Comparison of ENCODE assay signal across 8 cellular contexts in genomic region chr7:152434511-152435383, GRCh38. TPM values are rescaled to one million over a fixed set of nuclear protein-coding genes. Genes with fewer than 3 reads are reported as not detected.
A peak's percentile ranks its signal among the peaks of the same experiment; 100 is the strongest.
DNase-seq lines count a peak whose midpoint lies in the region; ATAC-seq and TF ChIP-seq lines count a peak whose summit lies in the region.
"Not testable (repeated sequence)": the region's sequence is repeated elsewhere in the genome, so short reads cannot be mapped to it uniquely, and the experiment has no call there.

No MANE protein-coding gene starts in this region.

- not testable (repeated sequence) for H3K4me1 ChIP-seq in mammary epithelial cell (ENCODE audit: insufficient read depth, low read length); ovary (ENCODE audit: insufficient read depth)
- H3K4me1 ChIP-seq in hepatocyte (ENCODE audit: insufficient read depth) (peaks cover 25% of the 10 kb centered on the region), suprapubic skin (peaks cover 42% of the 10 kb centered on the region)

- not testable (repeated sequence) for H4K20me1 ChIP-seq in mammary epithelial cell (ENCODE audit: insufficient read depth, low read length)
- peaks cover 53% of the 10 kb centered on the region for H4K20me1 ChIP-seq in hepatocyte (ENCODE audit: insufficient read depth, poor library complexity, severe bottlenecking)

- in situ Hi-C loops in mammary epithelial cell (cut with MboI; ENCODE audit: low sequenced_read_pairs in 2 of 2): not testable (repeated sequence)

- H2AFZ ChIP-seq in mammary epithelial cell (ENCODE audit: low read depth, low read length): peak overlapping the region; percentile 75
- H2AFZ ChIP-seq in hepatocyte: peak overlapping the region; percentile 8

- peak; percentile 25 for ATAC-seq in HG02588 (IDR thresholded peaks at IDR 0.05; ENCODE audit: unreplicated experiment)

- peak overlapping the region; percentile 59 to 79 (median 70) for H3K4me3 ChIP-seq in mammary epithelial cell (replicated peaks in 1 of 3; ENCODE audit: insufficient read depth in 1 of 3, low read depth in 2 of 3, low read length in 3 of 3)
- peak overlapping the region; percentile 73 for H3K4me3 ChIP-seq in hepatocyte
- H3K4me3 ChIP-seq in ovary: peak overlapping the region; percentile 100
- H3K4me3 ChIP-seq in suprapubic skin: peak overlapping the region; percentile 95

- DNase-seq in ELF-1 (ENCODE audit: low read depth, low spot score) (peak; percentile 50), NCI-H146 (lab: John Stamatoyannopoulos, UW) (peak; percentile 23), mammary epithelial cell (peak; percentile 43), hepatocyte (ENCODE audit: low spot score) (peak; percentile 55), ovary (peak; percentile 46 to 64 (median 62))
- peak; percentile 52 for DNase-seq in activated CD4-positive, alpha-beta T cell treated with anti-CD3 and anti-CD28 coated beads for 48 hours
- DNase-seq in suprapubic skin (ENCODE audit: low spot score in 2 of 2): not testable (repeated sequence)

- H3K79me2 ChIP-seq in mammary epithelial cell (ENCODE audit: insufficient read depth, low read length): peaks cover 57% of the 10 kb centered on the region
- peaks cover 54% of the 10 kb centered on the region for H3K79me2 ChIP-seq in hepatocyte

- H3K4me2 ChIP-seq in mammary epithelial cell (ENCODE audit: insufficient read depth, low read depth, low read length) (peak overlapping the region; percentile 79), hepatocyte (peak overlapping the region; percentile 91)

- H3K9me2 ChIP-seq in hepatocyte (replicated peaks; ENCODE audit: insufficient read depth): not testable (repeated sequence)

- H3K27ac ChIP-seq in mammary epithelial cell (ENCODE audit: insufficient read depth, low read depth, low read length) (peak overlapping the region; percentile 25), hepatocyte (peak overlapping the region; percentile 93), ovary (peak overlapping the region; percentile 95 to 98), suprapubic skin (peak overlapping the region; percentile 98)

- not testable (repeated sequence) for H3K27me3 ChIP-seq in mammary epithelial cell (ENCODE audit: insufficient read depth, low read length); hepatocyte; ovary; suprapubic skin

- H3K9me3 ChIP-seq in mammary epithelial cell (replicated peaks; ENCODE audit: insufficient read depth, low read length); hepatocyte (ENCODE audit: low read depth); ovary; suprapubic skin: not testable (repeated sequence)

- TF ChIP-seq POLR2A in ovary (IDR thresholded peaks at IDR 0.05); suprapubic skin (IDR thresholded peaks at IDR 0.05): not testable (repeated sequence)

- TF ChIP-seq EP300 in ovary (IDR thresholded peaks at IDR 0.05); suprapubic skin (IDR thresholded peaks at IDR 0.05): not testable (repeated sequence)

- CTCF ChIA-PET in mammary epithelial cell (lab: Charles Lee; ENCODE audit: low non-redundant PET): interaction anchor here (0.6 kb wide), 1 partner anchor 37 kb away, joined by 5 read pairs; no protein-coding TSS in a partner anchor

- WGBS in mammary epithelial cell (ENCODE audit: low coverage, missing lambda C conversion rate): 0% methylated on average over 15 of the region's 58 CpGs
- WGBS in hepatocyte (ENCODE audit: low lambda C conversion rate, missing lambda C conversion rate): 1% methylated on average over 58 of the region's 58 CpGs
- 0% methylated on average over 55 to 58 of the region's 58 CpGs for WGBS in ovary, 3 donors
- WGBS in suprapubic skin: 0% methylated on average over 53 of the region's 58 CpGs

- BruUV-seq in mammary epithelial cell (replicated peaks; lab: Mats Ljungman, UMichigan): not testable (repeated sequence)

- dilution Hi-C loops in mammary epithelial cell (cut with HindIII; ENCODE audit: low sequenced_read_pairs): not testable (repeated sequence)

- H3K9ac ChIP-seq in mammary epithelial cell (ENCODE audit: insufficient read depth, low read length): peak overlapping the region; percentile 82

- not testable (repeated sequence) for TF ChIP-seq CTCF in mammary epithelial cell (conservative IDR thresholded peaks at IDR 0.05 in 1 of 2, IDR thresholded peaks at IDR 0.05 in 1 of 2; ENCODE audit: extremely low read depth in 1 of 2, insufficient read depth in 1 of 2, low read depth in 1 of 2, low read length in 2 of 2); hepatocyte (IDR thresholded peaks at IDR 0.05; ENCODE audit: poor library complexity); ovary (IDR thresholded peaks at IDR 0.05); suprapubic skin (IDR thresholded peaks at IDR 0.05)

- not testable (repeated sequence) for H3K36me3 ChIP-seq in mammary epithelial cell (ENCODE audit: insufficient read depth, low read length); hepatocyte (replicated peaks; ENCODE audit: insufficient read depth, low read depth); ovary; suprapubic skin

- intact Hi-C loops in mammary epithelial cell (cut with micrococcal nuclease): loop anchor here (5.0 to 10.0 kb wide), 2 partner anchors 243 to 270 kb away; partner anchors contain the start of gene XRCC2
- intact Hi-C loops in ovary (cut with DNase I): not testable (repeated sequence)

RNA-seq across cellular contexts. Expression of gene KMT2C, which starts 1.1 kb away (rescaled TPM):
- 10 to 100 TPM; 38.0 to 40.4 TPM for total RNA-seq in mammary epithelial cell
- polyA plus RNA-seq in mammary epithelial cell: 7.2 TPM
- polyA minus RNA-seq in mammary epithelial cell: 122 TPM
- total RNA-seq in hepatocyte: 38.8 and 47.7 TPM in 2 replicates
- 21.9 and 22.5 TPM in 2 replicates for polyA plus RNA-seq in hepatocyte
- total RNA-seq in ovary: 100 to 1,000 TPM in 3 of 7 donors, 10 to 100 TPM in 4; 45.3 to 109 (median 74.6) TPM
- polyA plus RNA-seq in ovary: 10 to 100 TPM; 14.0 to 27.3 TPM
- total RNA-seq in suprapubic skin: 100 to 1,000 TPM in 1 of 4 donors, 10 to 100 TPM in 3; 61.2 to 144 (median 93.3) TPM

Comparison
In these comparisons a context has a peak if more than half of its experiments do, and no peak if none do; other contexts are left out.
1. H3K27ac ChIP-seq: peak in every context shown above with its lines; median percentile 98 in suprapubic skin; 96 in ovary; 93 in hepatocyte; 25 in mammary epithelial cell.